In the genomic region with DNA sequence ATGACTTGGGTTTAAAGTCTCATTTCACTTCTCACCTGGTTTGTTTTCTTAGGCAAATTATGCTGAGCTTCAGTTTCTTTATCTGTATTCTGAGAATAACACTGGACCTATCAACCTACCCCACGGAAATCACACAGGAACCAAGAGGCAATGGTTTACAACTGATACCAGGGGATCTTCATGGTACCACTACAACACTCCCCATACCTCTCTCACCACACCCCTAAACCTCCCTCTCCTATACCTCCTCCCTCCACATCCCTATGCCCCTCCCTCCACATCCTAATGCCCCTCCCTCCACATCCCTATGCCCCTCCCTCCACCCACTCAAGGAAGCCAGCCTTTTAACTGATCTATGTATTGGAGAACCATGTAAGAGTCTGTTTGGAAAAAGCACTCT, we compare ENCODE assay signal across 10 cellular contexts. TPM values are rescaled to one million over a fixed set of nuclear protein-coding genes. Genes with fewer than 3 reads are reported as not detected.
A peak's percentile ranks its signal among the peaks of the same experiment; 100 is the strongest.
DNase-seq lines count a peak whose midpoint lies in the region; ATAC-seq and TF ChIP-seq lines count a peak whose summit lies in the region.
"Had no signal": no experiment of that assay in that cellular context is flagged by ENCODE, and none has a peak within 500 bp of the region (broad histone marks: within the 10 kb centered on the region; RNA-seq: fewer than 3 reads in every experiment).

No MANE protein-coding gene starts in this region.

- H3K9me3 Mint-ChIP-seq in activated CD8-positive, alpha-beta memory T cell treated with anti-CD3 and anti-CD28 coated beads, Interleukin-2, amount 10 ng/mL, durations not matched to agents 7 days and 5 days (ENCODE audit: low read depth) = no peaks in the 10 kb centered on the region
- no peaks in the 10 kb centered on the region for H3K9me3 Mint-ChIP-seq in naive thymus-derived CD4-positive, alpha-beta T cell
- no peaks in the 10 kb centered on the region for H3K9me3 Mint-ChIP-seq in naive thymus-derived CD8-positive, alpha-beta T cell

- CTCF ChIA-PET in activated CD8-positive, alpha-beta memory T cell treated with anti-CD3 and anti-CD28 coated beads, Interleukin-2, amount 10 ng/mL, durations not matched to agents 7 days and 5 days (lab: Charles Lee) = interaction anchor here (0.6 kb wide), 1 partner anchor 1074 kb away, joined by 3 read pairs; no protein-coding TSS in a partner anchor
- CTCF ChIA-PET in IMR-90 (lab: Yijun Ruan, JAX) = no interaction called here
- CTCF ChIA-PET in naive thymus-derived CD4-positive, alpha-beta T cell (lab: Charles Lee) = interaction anchor here (0.8 kb wide), 1 partner anchor 27 kb away, joined by 3 read pairs; no protein-coding TSS in a partner anchor

- H4K5ac ChIP-seq in IMR-90 (ENCODE audit: low read depth, low read length) = no peak overlapping the region

- no peak overlapping the region for H2BK20ac ChIP-seq in IMR-90 (ENCODE audit: low read depth, low read length)

- H3K27me3 Mint-ChIP-seq in activated CD8-positive, alpha-beta memory T cell treated with anti-CD3 and anti-CD28 coated beads, Interleukin-2, amount 10 ng/mL, durations not matched to agents 7 days and 5 days = no peaks in the 10 kb centered on the region
- no peaks in the 10 kb centered on the region for H3K27me3 Mint-ChIP-seq in naive thymus-derived CD4-positive, alpha-beta T cell
- no peaks in the 10 kb centered on the region for H3K27me3 Mint-ChIP-seq in naive thymus-derived CD8-positive, alpha-beta T cell

- H3K4me3 Mint-ChIP-seq in activated CD8-positive, alpha-beta memory T cell treated with anti-CD3 and anti-CD28 coated beads, Interleukin-2, amount 10 ng/mL, durations not matched to agents 7 days and 5 days = no peak overlapping the region
- no peak overlapping the region for H3K4me3 Mint-ChIP-seq in naive thymus-derived CD4-positive, alpha-beta T cell
- no peak overlapping the region for H3K4me3 Mint-ChIP-seq in naive thymus-derived CD8-positive, alpha-beta T cell

- H3K14ac ChIP-seq in IMR-90 (replicated peaks; ENCODE audit: low read depth, low read length) = no peak overlapping the region

- peak; percentile 71 for ATAC-seq in activated CD8-positive, alpha-beta memory T cell treated with anti-CD3 and anti-CD28 coated beads, Interleukin-2, amount 10 ng/mL, durations not matched to agents 7 days and 5 days
- ATAC-seq in HG02571 (IDR thresholded peaks at IDR 0.05; ENCODE audit: unreplicated experiment) (peak; percentile 67), IMR-90 (ENCODE audit: low read depth) (no peak)
- ATAC-seq in naive thymus-derived CD4-positive, alpha-beta T cell = peak; percentile 67
- ATAC-seq in naive thymus-derived CD8-positive, alpha-beta T cell = no peak
- ATAC-seq: esophagus mucosa had no signal

- WGBS in IMR-90 (ENCODE audit: extremely low coverage in 2 of 2, insufficient read length in 1 of 2), 2 experiments = 60% methylated on average over 1 of the region's 1 CpG; no CpG with 5 or more reads in 1 of the 2 experiments

- no peak for TF ChIP-seq RAD21 in IMR-90 (IDR thresholded peaks at IDR 0.05; ENCODE audit: low read length)

- H3K79me2 ChIP-seq in osteoblast (ENCODE audit: insufficient read depth, low read length) = peaks cover 11% of the 10 kb centered on the region

- H2BK120ac ChIP-seq in IMR-90 (ENCODE audit: low read depth, low read length) = no peak overlapping the region

- H3K4me3 ChIP-seq in IMR-90 (ENCODE audit: insufficient read depth, low read depth, low read length) (no peak overlapping the region), osteoblast (ENCODE audit: insufficient read depth, low read length) (no peak overlapping the region)
- no peak overlapping the region for H3K4me3 ChIP-seq in naive thymus-derived CD4-positive, alpha-beta T cell (ENCODE audit: low read length)
- H3K4me3 ChIP-seq: left ventricle myocardium inferior had no signal

- intact Hi-C loops in IMR-90 (cut with micrococcal nuclease) = no loop called here
- intact Hi-C loops in naive thymus-derived CD4-positive, alpha-beta T cell (cut with micrococcal nuclease) = no loop called here

- H3K23ac ChIP-seq in IMR-90 (ENCODE audit: low read depth, low read length) = no peak overlapping the region

- H2BK5ac ChIP-seq in IMR-90 (ENCODE audit: low read depth, low read length, poor library complexity, severe bottlenecking) = no peak overlapping the region

- H3K79me1 ChIP-seq in IMR-90 (ENCODE audit: low read depth in 1 of 2, low read length in 2 of 2) = peaks cover 7 to 8% of the 10 kb centered on the region in 2 experiments; a peak in 2 of 4 replicates

- H3K36me3 ChIP-seq in IMR-90 (ENCODE audit: control insufficient read depth, insufficient read depth, low read length) (peaks cover 25% of the 10 kb centered on the region), osteoblast (ENCODE audit: insufficient read depth, low read length) (peaks cover 49% of the 10 kb centered on the region)
- peaks cover 3 to 80% (median 16%) of the 10 kb centered on the region in 3 experiments for H3K36me3 ChIP-seq in naive thymus-derived CD4-positive, alpha-beta T cell (ENCODE audit: control insufficient read depth in 2 of 3, insufficient read depth in 3 of 3, low read length in 3 of 3)

- no peak overlapping the region for H3K4ac ChIP-seq in IMR-90 (ENCODE audit: low read depth, low read length)

- 0 out of 2 replicates have a peak overlapping the region, but pooled peaks have one; percentile 8 for H2AK5ac ChIP-seq in IMR-90 (ENCODE audit: low read depth, low read length)

- no peak for DNase-seq in activated CD8-positive, alpha-beta memory T cell treated with anti-CD3 and anti-CD28 coated beads, Interleukin-2, amount 10 ng/mL, durations not matched to agents 7 days and 5 days
- DNase-seq in activated CD8-positive, alpha-beta memory T cell treated with anti-CD3 and anti-CD28 coated beads, Interleukin-2, amount 50 U/mL, for 48 hours = no peak
- DNase-seq in IMR-90 = no peak
- no peak for DNase-seq in naive thymus-derived CD4-positive, alpha-beta T cell
- no peak for DNase-seq in osteoblast (ENCODE audit: insufficient read length, low spot score, missing footprints)
- no peak for DNase-seq in naive thymus-derived CD8-positive, alpha-beta T cell
- DNase-seq in epidermal melanocyte (ENCODE audit: insufficient read length, low spot score) = no peak
- DNase-seq: left ventricle myocardium inferior had no signal

- H2AFZ ChIP-seq in IMR-90 (replicated peaks; ENCODE audit: low read length, poor library complexity) (peak overlapping the region; percentile 48), osteoblast (ENCODE audit: low read length) (no peak overlapping the region)

- no peak overlapping the region for H2AK9ac ChIP-seq in IMR-90 (replicated peaks; ENCODE audit: low read depth, low read length, poor library complexity)

- no peak overlapping the region for H3K18ac ChIP-seq in IMR-90 (ENCODE audit: low read depth, low read length)

- H3K27ac Mint-ChIP-seq in activated CD8-positive, alpha-beta memory T cell treated with anti-CD3 and anti-CD28 coated beads, Interleukin-2, amount 10 ng/mL, durations not matched to agents 7 days and 5 days = peak overlapping the region; percentile 10
- H3K27ac Mint-ChIP-seq in naive thymus-derived CD4-positive, alpha-beta T cell = no peak overlapping the region
- H3K27ac Mint-ChIP-seq in naive thymus-derived CD8-positive, alpha-beta T cell = no peak overlapping the region

- peaks cover 32% of the 10 kb centered on the region for H3K4me1 Mint-ChIP-seq in activated CD8-positive, alpha-beta memory T cell treated with anti-CD3 and anti-CD28 coated beads, Interleukin-2, amount 10 ng/mL, durations not matched to agents 7 days and 5 days
- H3K4me1 Mint-ChIP-seq in naive thymus-derived CD4-positive, alpha-beta T cell = peaks cover 1 to 16% (median 10%) of the 10 kb centered on the region in 7 donors
- H3K4me1 Mint-ChIP-seq in naive thymus-derived CD8-positive, alpha-beta T cell = peaks cover 9 to 13% (median 11%) of the 10 kb centered on the region in 4 donors

- H3K4me2 ChIP-seq in IMR-90 (ENCODE audit: low read depth, low read length) (no peak overlapping the region), osteoblast (ENCODE audit: insufficient read depth, low read length) (no peak overlapping the region)

- POLR2A ChIA-PET in IMR-90 (lab: Charles Lee; ENCODE audit: unreplicated experiment) = no interaction called here
- POLR2A ChIA-PET in naive thymus-derived CD4-positive, alpha-beta T cell (lab: Charles Lee) = no interaction called here
- POLR2A ChIA-PET in naive thymus-derived CD8-positive, alpha-beta T cell (lab: Charles Lee) = no interaction called here

- dilution Hi-C loops in IMR-90 (cut with HindIII; ENCODE audit: low sequenced_read_pairs, unreplicated experiment) = no loop called here

- H3K27me3 ChIP-seq in IMR-90 (ENCODE audit: control insufficient read depth, insufficient read depth, low read length) = no peaks in the 10 kb centered on the region
- H3K27me3 ChIP-seq in naive thymus-derived CD4-positive, alpha-beta T cell (ENCODE audit: control insufficient read depth in 2 of 2, insufficient read depth in 2 of 2, low read length in 2 of 2) = no peaks in the 10 kb centered on the region
- H3K27me3 ChIP-seq in osteoblast (ENCODE audit: insufficient read depth, low read length) = no peaks in the 10 kb centered on the region

- no peak overlapping the region for H3K56ac ChIP-seq in IMR-90 (ENCODE audit: extremely low read depth, insufficient read depth, low read length)

- H3K27ac ChIP-seq in IMR-90 (ENCODE audit: insufficient read depth, low read length) = no peak overlapping the region
- no peak overlapping the region for H3K27ac ChIP-seq in naive thymus-derived CD4-positive, alpha-beta T cell (ENCODE audit: low read depth, low read length)
- H3K27ac ChIP-seq in osteoblast (ENCODE audit: low read depth, low read length) = no peak overlapping the region
- H3K27ac ChIP-seq: left ventricle myocardium inferior had no signal

- TF ChIP-seq CTCF in IMR-90 (conservative IDR thresholded peaks at IDR 0.05; ENCODE audit: low read depth, low read length) (no peak), osteoblast (IDR thresholded peaks at IDR 0.05; ENCODE audit: extremely low read depth, low read depth, low read length) (no peak)

- H3K4me1 ChIP-seq in IMR-90 (ENCODE audit: control insufficient read depth, insufficient read depth, low read length) = no peaks in the 10 kb centered on the region
- H3K4me1 ChIP-seq in naive thymus-derived CD4-positive, alpha-beta T cell (ENCODE audit: control insufficient read depth in 2 of 2, insufficient read depth in 2 of 2, low read length in 2 of 2) = no peaks in the 10 kb centered on the region
- no peaks in the 10 kb centered on the region for H3K4me1 ChIP-seq in osteoblast (ENCODE audit: insufficient read depth, low read length)

- H3K36me3 Mint-ChIP-seq in activated CD8-positive, alpha-beta memory T cell treated with anti-CD3 and anti-CD28 coated beads, Interleukin-2, amount 10 ng/mL, durations not matched to agents 7 days and 5 days = peaks cover 45% of the 10 kb centered on the region
- peaks cover 20 to 44% (median 37%) of the 10 kb centered on the region in 5 donors for H3K36me3 Mint-ChIP-seq in naive thymus-derived CD4-positive, alpha-beta T cell
- peaks cover 13 to 87% (median 24%) of the 10 kb centered on the region in 3 donors for H3K36me3 Mint-ChIP-seq in naive thymus-derived CD8-positive, alpha-beta T cell

- H3K9me1 ChIP-seq in IMR-90 (ENCODE audit: insufficient read depth, low read length) = no peaks in the 10 kb centered on the region

- H2BK15ac ChIP-seq in IMR-90 (ENCODE audit: low read depth, low read length) = no peak overlapping the region

- TF ChIP-seq POLR2A in IMR-90 (IDR thresholded peaks at IDR 0.05; ENCODE audit: low read depth, low read length) = no peak

- H3K9ac ChIP-seq in IMR-90 (ENCODE audit: low read depth, low read length) = no peak overlapping the region

- H4K8ac ChIP-seq in IMR-90 (ENCODE audit: low read depth in 2 of 2, low read length in 2 of 2) = no peak overlapping the region

- H4K91ac ChIP-seq in IMR-90 (ENCODE audit: insufficient read depth, low read depth, low read length) = no peak overlapping the region

- H3K9me3 ChIP-seq in IMR-90 (ENCODE audit: control insufficient read depth, insufficient read depth, low read length) = no peaks in the 10 kb centered on the region
- H3K9me3 ChIP-seq in naive thymus-derived CD4-positive, alpha-beta T cell (ENCODE audit: control insufficient read depth in 2 of 3, low read length in 3 of 3) = no peaks in the 10 kb centered on the region
- no peaks in the 10 kb centered on the region for H3K9me3 ChIP-seq in osteoblast (ENCODE audit: low read depth, low read length)
- H3K9me3 ChIP-seq: left ventricle myocardium inferior had no signal

- H4K20me1 ChIP-seq in IMR-90 (ENCODE audit: insufficient read depth, low read length) (no peaks in the 10 kb centered on the region; the same call in 1 of the 2 replicates), osteoblast (ENCODE audit: insufficient read depth, low read length) (no peaks in the 10 kb centered on the region)

- no TSS peak for BruUV-seq in IMR-90 (replicated peaks; lab: Mats Ljungman, UMichigan)

- in situ Hi-C loops in IMR-90 (cut with MboI; ENCODE audit: low sequenced_read_pairs) = no loop called here

RNA-seq across cellular contexts. Expression of gene FAM204A, which starts 9.9 kb away (rescaled TPM):
- total RNA-seq in activated CD8-positive, alpha-beta memory T cell treated with anti-CD3 and anti-CD28 coated beads, Interleukin-2, amount 10 ng/mL, durations not matched to agents 7 days and 5 days = 10 to 100 TPM; 51.7 to 59.7 TPM
- total RNA-seq in IMR-90 (2012; rRNA removed) = 50.5 and 54.3 TPM in 2 replicates
- polyA plus RNA-seq in IMR-90 (2012; rRNA removed) = 19.2 and 23.6 TPM in 2 replicates
- 7.8 and 14.2 TPM in 2 replicates for polyA plus RNA-seq in IMR-90 (2012; cell fraction: cytosol; rRNA removed)
- polyA plus RNA-seq in IMR-90 (2012; cell fraction: nucleus; rRNA removed; ENCODE audit: low replicate concordance) = 4.0 and 8.0 TPM in 2 replicates
- 10 to 100 TPM; 56.6 to 69.6 (median 63.0) TPM for total RNA-seq in naive thymus-derived CD4-positive, alpha-beta T cell
- polyA plus RNA-seq in naive thymus-derived CD4-positive, alpha-beta T cell = 100 to 1,000 TPM; 114 to 122 TPM
- total RNA-seq in osteoblast = 75.7 and 85.8 TPM in 2 replicates
- 10 to 100 TPM; 63.8 to 64.0 TPM for total RNA-seq in naive thymus-derived CD8-positive, alpha-beta T cell
- polyA plus RNA-seq in naive thymus-derived CD8-positive, alpha-beta T cell = 100 to 1,000 TPM in 2 of 3 donors, 10 to 100 TPM in 1; 86.4 to 152 (median 123) TPM

Comparison
In these comparisons a context has a peak if more than half of its experiments do, and no peak if none do; other contexts are left out.
1. ATAC-seq: peak in activated CD8-positive, alpha-beta memory T cell treated with anti-CD3 and anti-CD28 coated beads, Interleukin-2, amount 10 ng/mL, durations not matched to agents 7 days and 5 days (single experiment), HG02571 (single experiment) and naive thymus-derived CD4-positive, alpha-beta T cell (single experiment); none in IMR-90 (single experiment) and naive thymus-derived CD8-positive, alpha-beta T cell (0 of 2).